ENCODE assay signal across 13 cellular contexts in the genomic region with DNA sequence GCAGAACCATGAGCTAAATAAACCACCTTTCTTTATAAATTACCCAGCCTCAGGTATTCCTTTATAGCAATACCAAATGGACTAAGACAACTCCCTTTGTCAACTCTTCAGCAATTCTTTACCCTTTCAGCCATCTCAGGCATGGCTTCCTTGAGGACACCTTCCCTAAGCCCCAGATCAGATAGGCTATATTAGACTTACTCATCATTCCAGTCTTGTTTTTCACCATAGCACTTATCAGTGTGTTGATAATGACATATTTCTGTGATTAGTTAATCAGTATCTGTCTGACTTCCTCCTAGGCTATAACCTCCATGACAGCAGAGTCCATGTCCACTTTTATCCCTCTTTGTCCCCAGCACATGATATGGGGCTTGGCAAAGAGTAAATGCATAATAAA.
"Had no signal": no experiment of that assay in that cellular context is flagged by ENCODE, and none has a peak within 500 bp of the region (broad histone marks: within the 10 kb centered on the region; RNA-seq: fewer than 3 reads in every experiment).

No MANE protein-coding gene starts in this region.

- H3K27ac ChIP-seq: colonic mucosa, gastrocnemius medialis, heart right ventricle, ovary, tibial artery had no signal

- H3K4me1 ChIP-seq: colonic mucosa, gastrocnemius medialis, tibial artery had no signal

- H3K36me3 ChIP-seq: colonic mucosa, gastrocnemius medialis, heart right ventricle, ovary, tibial artery had no signal

- H3K9me3 ChIP-seq: colonic mucosa, gastrocnemius medialis, heart right ventricle, ovary, tibial artery had no signal

- ATAC-seq: gastrocnemius medialis; heart right ventricle; natural killer cell; right cardiac atrium; stimulated activated effector memory CD8-positive, alpha-beta T cell treated with anti-CD3 and anti-CD28 coated beads, Interleukin-12 subunit alpha, Interleukin-12 subunit beta, amount 100 ng/mL, for 72 hours had no signal

- DNase-seq: caudate nucleus; colonic mucosa; dermis blood vessel endothelial cell; gastrocnemius medialis; heart right ventricle; islet precursor cell; natural killer cell; ovary; right cardiac atrium; stimulated activated CD4-positive, alpha-beta T cell treated with anti-CD3 and anti-CD28 coated beads, Interleukin-4, amount 100 ng/mL, for 1 hour; stimulated activated CD8-positive, alpha-beta memory T cell treated with anti-CD3 and anti-CD28 coated beads, Interleukin-4, amount 100 ng/mL, for 48 hours; tibial artery had no signal

- H3K4me3 ChIP-seq: colonic mucosa, gastrocnemius medialis, heart right ventricle, ovary, tibial artery had no signal

- H3K27me3 ChIP-seq: colonic mucosa, gastrocnemius medialis, ovary, tibial artery had no signal
